In the genomic region with DNA sequence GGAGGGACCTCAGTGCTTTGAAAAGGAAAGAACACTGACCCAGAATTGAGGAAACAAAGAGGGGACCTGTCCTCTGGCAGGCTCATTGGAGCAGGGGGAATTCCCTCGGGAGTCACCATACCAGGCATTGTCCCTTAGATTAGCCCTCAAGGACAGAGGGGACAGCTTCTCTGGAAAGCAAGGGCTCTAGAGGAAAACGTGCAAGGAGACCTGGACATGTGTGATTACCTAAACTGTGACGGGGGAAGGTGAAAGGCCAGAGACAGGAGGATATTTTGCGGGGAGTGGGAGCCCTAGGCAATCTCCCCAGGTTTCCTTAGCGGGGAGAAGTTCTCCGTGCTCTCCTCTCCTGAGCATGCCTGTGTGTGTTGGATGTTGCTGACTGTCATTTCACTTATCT, we compare ENCODE assay signal across 21 cellular contexts. TPM values are rescaled to one million over a fixed set of nuclear protein-coding genes. Genes with fewer than 3 reads are reported as not detected.
"Had no signal": no experiment of that assay in that cellular context is flagged by ENCODE, and none has a peak within 500 bp of the region (broad histone marks: within the 10 kb centered on the region; RNA-seq: fewer than 3 reads in every experiment).

No MANE protein-coding gene starts in this region.

- H3K4me1 Mint-ChIP-seq: activated CD4-positive, alpha-beta T cell treated with anti-CD3 and anti-CD28 coated beads for 36 hours; central memory CD8-positive, alpha-beta T cell; T-helper 17 cell had no signal

- H3K27me3 ChIP-seq: pancreas, tibial nerve, vagina had no signal

- H3K9me3 Mint-ChIP-seq: activated CD8-positive, alpha-beta T cell treated with anti-CD3 and anti-CD28 coated beads for 36 hours; activated naive CD8-positive, alpha-beta T cell treated with anti-CD3 and anti-CD28 coated beads for 36 hours; activated T-cell treated with anti-CD3 and anti-CD28 coated beads, Interleukin-2, amount 50 U/mL, for 72 hours; central memory CD8-positive, alpha-beta T cell had no signal

- H3K27ac Mint-ChIP-seq: activated CD4-positive, alpha-beta T cell treated with anti-CD3 and anti-CD28 coated beads for 36 hours; activated CD8-positive, alpha-beta T cell treated with anti-CD3 and anti-CD28 coated beads for 36 hours; activated naive CD8-positive, alpha-beta T cell treated with anti-CD3 and anti-CD28 coated beads for 36 hours; activated T-cell treated with anti-CD3 and anti-CD28 coated beads, Interleukin-2, amount 50 U/mL, for 72 hours; T-helper 17 cell had no signal

- H3K27ac ChIP-seq: coronary artery, pancreas, vagina, WERI-Rb-1 had no signal

- ATAC-seq: activated CD4-positive, alpha-beta T cell treated with anti-CD3 and anti-CD28 coated beads for 36 hours; activated CD8-positive, alpha-beta T cell treated with anti-CD3 and anti-CD28 coated beads for 36 hours; activated T-cell treated with anti-CD3 and anti-CD28 coated beads, Interleukin-2, amount 50 U/mL, for 72 hours; T-helper 17 cell had no signal

- H3K36me3 Mint-ChIP-seq: activated naive CD8-positive, alpha-beta T cell treated with anti-CD3 and anti-CD28 coated beads for 36 hours; brain had no signal

- H3K4me3 ChIP-seq: coronary artery, pancreas, tibial nerve, vagina had no signal

- H3K9me3 ChIP-seq: pancreas, tibial nerve, vagina had no signal

- DNase-seq: activated CD4-positive, alpha-beta T cell treated with anti-CD3 and anti-CD28 coated beads for 36 hours; activated CD8-positive, alpha-beta memory T cell treated with anti-CD3 and anti-CD28 coated beads, Interleukin-2, amount 50 U/mL, for 4 hours; activated CD8-positive, alpha-beta T cell treated with anti-CD3 and anti-CD28 coated beads for 36 hours; activated gamma-delta T cell treated with Interleukin-2 at 50 U/mL for 16 hours; activated naive CD8-positive, alpha-beta T cell treated with anti-CD3 and anti-CD28 coated beads for 36 hours; activated T-cell treated with anti-CD3 and anti-CD28 coated beads, Interleukin-2, amount 50 U/mL, for 72 hours; amygdala; effector CD4-positive, alpha-beta T cell; foreskin fibroblast; glutamatergic neuron; kidney glomerular epithelial cell; pancreas; stimulated activated CD4-positive, alpha-beta T cell treated with anti-CD3 and anti-CD28 coated beads, Interleukin-2, amount 100 ng/mL, for 48 hours; stimulated activated naive CD4-positive, alpha-beta T cell; T-helper 17 cell; WERI-Rb-1 had no signal

- H3K4me1 ChIP-seq: pancreas, vagina had no signal

- H3K4me3 Mint-ChIP-seq: activated CD4-positive, alpha-beta T cell treated with anti-CD3 and anti-CD28 coated beads for 36 hours; activated CD8-positive, alpha-beta T cell treated with anti-CD3 and anti-CD28 coated beads for 36 hours; activated naive CD8-positive, alpha-beta T cell treated with anti-CD3 and anti-CD28 coated beads for 36 hours; activated T-cell treated with anti-CD3 and anti-CD28 coated beads, Interleukin-2, amount 50 U/mL, for 72 hours; central memory CD8-positive, alpha-beta T cell; T-helper 17 cell had no signal

- H3K36me3 ChIP-seq: pancreas, tibial nerve, vagina, WERI-Rb-1 had no signal

RNA-seq across cellular contexts. Expression of a gene that starts 7.5 kb away (rescaled TPM):
- total RNA-seq: activated naive CD8-positive, alpha-beta T cell treated with anti-CD3 and anti-CD28 coated beads for 36 hours had no signal
